In the genomic region with DNA sequence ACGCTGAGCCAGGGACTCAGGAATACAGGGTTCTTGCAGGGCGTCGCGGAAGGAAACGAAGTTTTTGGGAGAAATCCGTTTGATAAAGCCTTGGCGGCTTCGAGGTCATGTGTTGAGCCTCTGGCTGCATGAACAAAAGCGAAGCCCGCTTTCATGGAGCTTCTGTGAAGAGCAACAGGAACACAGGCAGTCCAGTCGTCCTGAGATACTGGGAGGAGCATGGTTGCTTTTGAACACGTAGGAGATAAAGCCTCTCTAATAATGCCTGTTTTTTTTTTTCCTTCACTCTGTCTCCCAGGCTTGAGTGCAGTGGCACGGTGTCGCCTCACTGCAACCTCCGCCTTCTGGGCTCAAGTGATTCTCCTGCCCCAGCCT, we compare ENCODE assay signal across 8 cellular contexts.
DNase-seq lines count a peak whose midpoint lies in the region; ATAC-seq lines count a peak whose summit lies in the region.

No MANE protein-coding gene starts in this region.

- ATAC-seq in GM19397 (IDR thresholded peaks at IDR 0.05; ENCODE audit: unreplicated experiment) (peak; percentile 2), GM18519 (IDR thresholded peaks at IDR 0.05; ENCODE audit: low FRiP score, unreplicated experiment) (no peak)

- H3K27me3 ChIP-seq in mucosa of rectum (ENCODE audit: control insufficient read depth in 2 of 2, insufficient read depth in 2 of 2, low read length in 2 of 2): no peaks in the 10 kb centered on the region

- H3K27ac ChIP-seq in cingulate gyrus (ENCODE audit: low read depth, low read length) (peak overlapping the region; percentile 92), mucosa of rectum (ENCODE audit: low read depth in 2 of 2, low read length in 2 of 2) (peak overlapping the region in 1 of 2 donors; percentile 59)

- in situ Hi-C loops in ACHN (cut with HindIII; ENCODE audit: low pct_ligation_motif_present, low pct_unique_long_range_greater_than_20kb, low sequenced_read_pairs): no loop called here

- peak overlapping the region; percentile 68 to 84 for H3K4me3 ChIP-seq in mucosa of rectum (ENCODE audit: low read length in 2 of 2)

- DNase-seq in KG1 (lab: John Stamatoyannopoulos, UW) (peak; percentile 59), iPS-NIHi7 (ENCODE audit: extremely low spot score) (no peak), ACHN (no peak), superior temporal gyrus (ENCODE audit: extremely low spot score) (no peak)

- H3K9ac ChIP-seq in mucosa of rectum (ENCODE audit: low read depth in 1 of 2, low read length in 2 of 2): peak overlapping the region; percentile 63 to 85

- peaks cover 20 to 21% of the 10 kb centered on the region in 2 donors for H3K36me3 ChIP-seq in mucosa of rectum (ENCODE audit: control insufficient read depth in 2 of 2, insufficient read depth in 2 of 2, low read length in 2 of 2)

- H3K9me3 ChIP-seq in mucosa of rectum (ENCODE audit: control insufficient read depth in 2 of 2, low read length in 2 of 2): peaks cover 17 to 19% of the 10 kb centered on the region in 2 donors

- H3K4me1 ChIP-seq in mucosa of rectum (ENCODE audit: control insufficient read depth in 2 of 2, insufficient read depth in 2 of 2, low read length in 2 of 2): peaks cover 0 to 3% of the 10 kb centered on the region in 2 donors
